12 cellular contexts compared by ENCODE assay signal in genomic region chr4:89069481-89069880, GRCh38.
DNase-seq lines count a peak whose midpoint lies in the region; ATAC-seq and TF ChIP-seq lines count a peak whose summit lies in the region.
"Had no signal": no experiment of that assay in that cellular context is flagged by ENCODE, and none has a peak within 500 bp of the region (broad histone marks: within the 10 kb centered on the region; RNA-seq: fewer than 3 reads in every experiment).

No MANE protein-coding gene starts in this region.

- ATAC-seq in GM19372 (IDR thresholded peaks at IDR 0.05; ENCODE audit: low read depth, unreplicated experiment) (peak; percentile 58), HG02798 (IDR thresholded peaks at IDR 0.05; ENCODE audit: poor library complexity, unreplicated experiment) (peak; percentile 76), HG03521 (IDR thresholded peaks at IDR 0.05; ENCODE audit: unreplicated experiment) (peak; percentile 90)
- ATAC-seq: stimulated activated effector memory CD8-positive, alpha-beta T cell treated with anti-CD3 and anti-CD28 coated beads, Interleukin-12 subunit alpha, Interleukin-12 subunit beta, amount 100 ng/mL, for 72 hours had no signal

- TF ChIP-seq CTCF in GM12865 (IDR thresholded peaks at IDR 0.05; ENCODE audit: insufficient read depth, low read depth, low read length, missing control alignments): no peak

- H3K4me3 ChIP-seq in GM12865 (ENCODE audit: low read depth, low read length): no peak overlapping the region
- H3K4me3 ChIP-seq: breast epithelium, smooth muscle cell had no signal

- DNase-seq in GM12865 (ENCODE audit: low read depth) (peak; percentile 45), NCI-H345 treated with DMSO at 0.1 percent for 48 hours (lab: John Stamatoyannopoulos, UW; ENCODE audit: unreplicated experiment) (no peak), NOMO-1 treated with dmso at 0.1 percent for 144 hours (lab: John Stamatoyannopoulos, UW; ENCODE audit: unreplicated experiment) (no peak), nucleus accumbens (lab: John Stamatoyannopoulos, UW) (no peak), DMS53 (lab: John Stamatoyannopoulos, UW) (no peak)
- DNase-seq: activated T-cell treated with anti-CD3 and anti-CD28 coated beads, Interleukin-2, amount 50 U/mL, for 4 hours had no signal
